13 cellular contexts compared by ENCODE assay signal in genomic region chr3:72618739-72619138, GRCh38.
"Had no signal": no experiment of that assay in that cellular context is flagged by ENCODE, and none has a peak within 500 bp of the region (broad histone marks: within the 10 kb centered on the region; RNA-seq: fewer than 3 reads in every experiment).

No MANE protein-coding gene starts in this region.

- H3K36me3 ChIP-seq: thyroid gland, vagina had no signal

- H3K4me1 ChIP-seq: parathyroid adenoma, thyroid gland, vagina had no signal

- DNase-seq: activated CD4-positive, alpha-beta T cell treated with anti-CD3 and anti-CD28 coated beads for 4 hours; activated CD8-positive, alpha-beta memory T cell treated with anti-CD3 and anti-CD28 coated beads, Interleukin-2, amount 50 U/mL, for 4 hours; activated CD8-positive, alpha-beta T cell treated with anti-CD3 and anti-CD28 coated beads for 36 hours; activated naive CD8-positive, alpha-beta T cell treated with anti-CD3 and anti-CD28 coated beads, Interleukin-2, amount 10 ng/mL, durations not matched to agents 7 days and 5 days; activated T-cell treated with anti-CD3 and anti-CD28 coated beads, Interleukin-2, amount 50 U/mL, for 72 hours; cerebellar nuclear complex; midbrain; thyroid gland had no signal

- H3K27me3 ChIP-seq: thyroid gland, vagina had no signal

- H2AFZ ChIP-seq: parathyroid adenoma had no signal

- H3K4me3 ChIP-seq: skin epidermis, thyroid gland, vagina had no signal

- H3K9ac ChIP-seq: parathyroid adenoma had no signal

- ATAC-seq: activated CD8-positive, alpha-beta T cell treated with anti-CD3 and anti-CD28 coated beads for 36 hours; activated T-cell treated with anti-CD3 and anti-CD28 coated beads, Interleukin-2, amount 50 U/mL, for 72 hours; esophagus mucosa had no signal

- H3K9me3 ChIP-seq: thyroid gland, vagina had no signal

- H3K27ac ChIP-seq: parathyroid adenoma, skin epidermis, thyroid gland, vagina, VCaP had no signal
